ENCODE assay signal across 23 cellular contexts in genomic region chr4:37101196-37101595, GRCh38.
DNase-seq lines count a peak whose midpoint lies in the region; ATAC-seq and TF ChIP-seq lines count a peak whose summit lies in the region.
"Had no signal": no experiment of that assay in that cellular context is flagged by ENCODE, and none has a peak within 500 bp of the region (broad histone marks: within the 10 kb centered on the region; RNA-seq: fewer than 3 reads in every experiment).

No MANE protein-coding gene starts in this region.

- DNase-seq in omental fat pad (ENCODE audit: low spot score) (no peak), NCI-H1694 (lab: John Stamatoyannopoulos, UW) (no peak), mesendoderm (no peak)
- no peak for DNase-seq in NK-92 treated with Interleukin-12 subunit alpha and Interleukin-12 subunit beta, amount 100 ng/mL, for 24 hours (lab: John Stamatoyannopoulos, UW)
- DNase-seq: 8988T; ACHN; BE2C; C1 segment of cervical spinal cord; CD4-positive, alpha-beta memory T cell; CD4-positive, CD25-positive, alpha-beta regulatory T cell; CD8-positive, alpha-beta memory T cell; COR-L47; DMS 273 treated with DMSO at 0.1 percent for 48 hours; DMS153; DMS53; DMS79; DND-41; EL; GDM1 had no signal

- H4K20me1 ChIP-seq in BLaER1 treated with 17β-estradiol and CSF1 and Interleukin-3, amounts not matched to agents 10 nM and 100 nM = no peaks in the 10 kb centered on the region
- H4K20me1 ChIP-seq in OCI-LY3 (ENCODE audit: insufficient read depth, low read length) = no peaks in the 10 kb centered on the region

- H3K9ac ChIP-seq in BLaER1 treated with 17β-estradiol and CSF1 and Interleukin-3, amounts not matched to agents 10 nM and 100 nM = no peak overlapping the region
- H3K9ac ChIP-seq in OCI-LY3 (ENCODE audit: low read length) = no peak overlapping the region
- no peak overlapping the region for H3K9ac ChIP-seq in mesendoderm (ENCODE audit: low read length)

- no CpG with 5 or more reads among the region's 3 CpGs for WGBS in mesendoderm (ENCODE audit: extremely low coverage, insufficient coverage, low lambda C conversion rate)

- peaks cover 0 to 15% (median 13%) of the 10 kb centered on the region in 10 experiments; a peak in 11 of 20 replicates for H3K4me1 ChIP-seq in BLaER1 treated with 17β-estradiol and CSF1 and Interleukin-3, amounts not matched to agents 10 nM and 100 nM
- H3K4me1 ChIP-seq in OCI-LY3 (ENCODE audit: low read length) = peaks cover 18% of the 10 kb centered on the region
- H3K4me1 ChIP-seq in mesendoderm (ENCODE audit: control insufficient read depth, low read depth, low read length) = no peaks in the 10 kb centered on the region
- H3K4me1 ChIP-seq: BE2C had no signal

- no peak overlapping the region for H2BK5ac ChIP-seq in mesendoderm (ENCODE audit: low read length)

- no peak overlapping the region for H3K18ac ChIP-seq in mesendoderm (ENCODE audit: low read length)

- no peak overlapping the region for H3K23ac ChIP-seq in mesendoderm (ENCODE audit: low read length)

- no peaks in the 10 kb centered on the region for H3K27me3 ChIP-seq in BLaER1 treated with 17β-estradiol and CSF1 and Interleukin-3, amounts not matched to agents 10 nM and 100 nM
- H3K27me3 ChIP-seq in OCI-LY3 (ENCODE audit: low read depth, low read length) (peaks cover 7% of the 10 kb centered on the region; the same call in 1 of the 2 replicates), mesendoderm (ENCODE audit: insufficient read depth, low read length, poor library complexity) (no peaks in the 10 kb centered on the region)
- H3K27me3 ChIP-seq: BE2C had no signal

- no peak overlapping the region for H3K4ac ChIP-seq in mesendoderm (ENCODE audit: low read depth, low read length)

- H4K8ac ChIP-seq in mesendoderm (ENCODE audit: low read depth, low read length) = no peak overlapping the region

- no peak overlapping the region for H2AFZ ChIP-seq in OCI-LY3 (ENCODE audit: low read depth, low read length)

- H3K79me2 ChIP-seq in OCI-LY3 (ENCODE audit: low read length) = no peaks in the 10 kb centered on the region
- no peaks in the 10 kb centered on the region for H3K79me2 ChIP-seq in mesendoderm (ENCODE audit: control insufficient read depth, insufficient read depth, low read length)

- no peak overlapping the region for H3K4me3 ChIP-seq in BLaER1 treated with 17β-estradiol and CSF1 and Interleukin-3, amounts not matched to agents 10 nM and 100 nM
- H3K4me3 ChIP-seq in OCI-LY3 (ENCODE audit: low read length) (no peak overlapping the region), mesendoderm (ENCODE audit: low read length) (no peak overlapping the region)
- H3K4me3 ChIP-seq: GM12878 had no signal

- H3K9me3 ChIP-seq in BLaER1 treated with 17β-estradiol and CSF1 and Interleukin-3, amounts not matched to agents 10 nM and 100 nM (replicated peaks in 1 of 11) = no peaks in the 10 kb centered on the region
- no peaks in the 10 kb centered on the region for H3K9me3 ChIP-seq in OCI-LY3 (ENCODE audit: insufficient read depth, low read length)
- H3K9me3 ChIP-seq: BE2C had no signal

- no peaks in the 10 kb centered on the region for H3K36me3 ChIP-seq in BLaER1 treated with 17β-estradiol and CSF1 and Interleukin-3, amounts not matched to agents 10 nM and 100 nM
- H3K36me3 ChIP-seq in OCI-LY3 (replicated peaks; ENCODE audit: low read depth, low read length) (no peaks in the 10 kb centered on the region), mesendoderm (ENCODE audit: control insufficient read depth, insufficient read depth, low read length) (no peaks in the 10 kb centered on the region)
- H3K36me3 ChIP-seq: BE2C had no signal

- no peak for TF ChIP-seq CTCF in OCI-LY3 (IDR thresholded peaks at IDR 0.05; ENCODE audit: low read depth, low read length)
- TF ChIP-seq CTCF in omental fat pad (IDR thresholded peaks at IDR 0.05) = no peak

- peak; percentile 81 for ATAC-seq in omental fat pad (ENCODE audit: low FRiP score)
- no peak for ATAC-seq in HG03460 (IDR thresholded peaks at IDR 0.05; ENCODE audit: unreplicated experiment)
- ATAC-seq: GM12878 had no signal

- H3K4me2 ChIP-seq in BLaER1 treated with 17β-estradiol and CSF1 and Interleukin-3, amounts not matched to agents 10 nM and 100 nM = peak overlapping the region in 6 of 11 experiments; percentile 9 to 42 (median 18); a peak in 8 of 22 replicates
- peak overlapping the region; percentile 28 for H3K4me2 ChIP-seq in OCI-LY3 (ENCODE audit: low read length)
- H3K4me2 ChIP-seq in mesendoderm (ENCODE audit: low read length) = no peak overlapping the region

- no peaks in the 10 kb centered on the region for H3K79me1 ChIP-seq in mesendoderm (ENCODE audit: low read length)

- no peak overlapping the region for H4K5ac ChIP-seq in mesendoderm (ENCODE audit: low read length)

- no peak overlapping the region for H2BK120ac ChIP-seq in mesendoderm (ENCODE audit: low read depth, low read length)

- no peak overlapping the region for H2BK15ac ChIP-seq in mesendoderm (replicated peaks; ENCODE audit: low read depth)

- H3K56ac ChIP-seq in mesendoderm (ENCODE audit: low read length) = no peak overlapping the region

- H2AK5ac ChIP-seq in mesendoderm (ENCODE audit: low read length) = no peak overlapping the region

- H3K27ac ChIP-seq in BLaER1 treated with 17β-estradiol and CSF1 and Interleukin-3, amounts not matched to agents 10 nM and 100 nM = no peak overlapping the region
- H3K27ac ChIP-seq in OCI-LY3 (ENCODE audit: low read length) (no peak overlapping the region), mesendoderm (ENCODE audit: low read depth, low read length) (no peak overlapping the region)
